Comparison of ENCODE assay signal across 8 cellular contexts in genomic region chr2:47521666-47522285, GRCh38. TPM values are rescaled to one million over a fixed set of nuclear protein-coding genes. Genes with fewer than 3 reads are reported as not detected.
A peak's percentile ranks its signal among the peaks of the same experiment; 100 is the strongest.
DNase-seq lines count a peak whose midpoint lies in the region; ATAC-seq, FAIRE-seq and TF ChIP-seq lines count a peak whose summit lies in the region.

No MANE protein-coding gene starts in this region.

- WGBS in H1 (ENCODE audit: extremely low coverage in 1 of 2, insufficient coverage in 1 of 2, insufficient read length in 1 of 2, insufficient replicate concordance in 2 of 2, low coverage in 1 of 2, low lambda C conversion rate in 2 of 2, missing lambda C conversion rate in 1 of 2), 2 experiments, result 100% methylated on average over 2 of the region's 22 CpGs; no CpG with 5 or more reads in 1 of the 2 experiments

- no peaks in the 10 kb centered on the region for H3K23me2 ChIP-seq in H1 (ENCODE audit: low read depth, low read length)

- no peak overlapping the region for H3K14ac ChIP-seq in H1 (ENCODE audit: insufficient read length)

- no peak for TF ChIP-seq POLR2A in H1 (IDR thresholded peaks at IDR 0.05; ENCODE audit: control extremely low read depth in 1 of 2, low read depth in 2 of 2, low read length in 2 of 2)

- no peaks in the 10 kb centered on the region for H3K9me2 ChIP-seq in OCI-LY1 (ENCODE audit: low read depth, low read length)

- 0 out of 2 replicates have a peak overlapping the region, but pooled peaks have one; percentile 39 for H2BK12ac ChIP-seq in H1 (ENCODE audit: low read depth, low read length)

- CTCF ChIA-PET in H1 (lab: Charles Lee; ENCODE audit: partially characterized antibody), result interaction anchor here (0.6 to 1.7 kb wide), 3 partner anchors 10 to 71 kb away, joined by 3 to 4 read pairs (median 4); no protein-coding TSS in a partner anchor

- peaks cover 67% of the 10 kb centered on the region for H3K4me1 ChIP-seq in OCI-LY1 (ENCODE audit: insufficient read depth, low read length, severe bottlenecking)
- H3K4me1 ChIP-seq in H1 (replicated peaks in 1 of 4; ENCODE audit: control insufficient read depth in 3 of 4, insufficient read depth in 4 of 4, low read length in 3 of 4), result peaks cover 0 to 7% (median 3%) of the 10 kb centered on the region in 4 experiments; a peak in 4 of 7 replicates

- peak overlapping the region; percentile 90 to 91 for H3K4me3 Mint-ChIP-seq in stimulated activated naive B cell treated with anti-CD40 and anti-IgM and Interleukin-4, amounts not matched to agents 10 μg/mL and 1 μg/mL and 100 μg/mL, for 72 hours

- peak; percentile 51 for DNase-seq in NCI-H146 treated with DMSO at 0.1 percent for 48 hours (lab: John Stamatoyannopoulos, UW; ENCODE audit: unreplicated experiment)
- DNase-seq in NCI-H146 (lab: John Stamatoyannopoulos, UW), result no peak
- no peak for DNase-seq in H1 (ENCODE audit: low read depth in 1 of 2, low spot score in 2 of 2)
- no peak for DNase-seq in stimulated activated naive B cell treated with anti-CD40 and anti-IgM and Interleukin-4, amounts not matched to agents 10 μg/mL and 1 μg/mL and 100 μg/mL, for 72 hours
- DNase-seq in SW480 (ENCODE audit: low spot score), result no peak

- no peak for TF ChIP-seq RAD21 in H1 (IDR thresholded peaks at IDR 0.05 in 1 of 2, conservative IDR thresholded peaks at IDR 0.05 in 1 of 2; ENCODE audit: low read depth in 2 of 2, low read length in 2 of 2)

- H3K36me3 ChIP-seq in OCI-LY1 (ENCODE audit: insufficient read depth, low read length) (peaks cover 22% of the 10 kb centered on the region; the same call in 1 of the 2 replicates), H1 (ENCODE audit: control insufficient read depth in 2 of 4, insufficient read depth in 4 of 4, low read length in 3 of 4) (peaks cover 0 to 4% (median 2%) of the 10 kb centered on the region in 4 experiments; a peak in 2 of 8 replicates)

- peaks cover 4 to 11% of the 10 kb centered on the region in 2 donors for H3K4me1 Mint-ChIP-seq in stimulated activated naive B cell treated with anti-CD40 and anti-IgM and Interleukin-4, amounts not matched to agents 10 μg/mL and 1 μg/mL and 100 μg/mL, for 72 hours

- H3K18ac ChIP-seq in H1 (ENCODE audit: extremely low read depth, low read length), result no peak overlapping the region

- no peak overlapping the region for H2BK120ac ChIP-seq in H1 (replicated peaks; ENCODE audit: low read depth, low read length)

- H3K4me2 ChIP-seq in OCI-LY1 (ENCODE audit: low read length) (peak overlapping the region; percentile 86), H1 (ENCODE audit: insufficient read depth in 1 of 2, low read depth in 2 of 2, low read length in 2 of 2) (no peak overlapping the region)

- no peak overlapping the region for H2AFZ ChIP-seq in OCI-LY1 (ENCODE audit: low read length)
- no peak overlapping the region for H2AFZ ChIP-seq in H1 (ENCODE audit: low read length)

- no peak overlapping the region for H4K91ac ChIP-seq in H1 (replicated peaks; ENCODE audit: insufficient read length, low read length)

- H4K5ac ChIP-seq in H1 (ENCODE audit: insufficient read length, low read depth, low read length), result no peak overlapping the region

- peaks cover 2 to 12% of the 10 kb centered on the region in 2 donors for H3K36me3 Mint-ChIP-seq in stimulated activated naive B cell treated with anti-CD40 and anti-IgM and Interleukin-4, amounts not matched to agents 10 μg/mL and 1 μg/mL and 100 μg/mL, for 72 hours

- H3K4ac ChIP-seq in H1 (replicated peaks; ENCODE audit: insufficient read length, low read depth, low read length), result no peak overlapping the region

- ATAC-seq in stimulated activated naive B cell treated with anti-CD40 and anti-IgM and Interleukin-4, amounts not matched to agents 10 μg/mL and 1 μg/mL and 100 μg/mL, for 72 hours (replicated peaks), result no peak
- ATAC-seq in GM18520 (IDR thresholded peaks at IDR 0.05; ENCODE audit: unreplicated experiment) (no peak), HG02678 (IDR thresholded peaks at IDR 0.05; ENCODE audit: unreplicated experiment) (no peak)

- TF ChIP-seq CTCF in OCI-LY1 (IDR thresholded peaks at IDR 0.05; ENCODE audit: low read length) (no peak), H1 (IDR thresholded peaks at IDR 0.05; ENCODE audit: control extremely low read depth in 1 of 3, insufficient read depth in 1 of 3, low read depth in 1 of 3, low read length in 3 of 3) (no peak)

- H3K27ac ChIP-seq in OCI-LY1 (ENCODE audit: low read depth, low read length, poor library complexity, severe bottlenecking) (peak overlapping the region; percentile 95), H1 (ENCODE audit: low read depth, low read length) (no peak overlapping the region)

- H3K27me3 ChIP-seq in OCI-LY1 (ENCODE audit: insufficient read depth, low read length), result no peaks in the 10 kb centered on the region
- H3K27me3 ChIP-seq in H1 (replicated peaks in 1 of 4; ENCODE audit: control insufficient read depth in 3 of 4, extremely low read depth in 1 of 4, insufficient read depth in 3 of 4, low read length in 3 of 4), result no peaks in the 10 kb centered on the region

- no peak for FAIRE-seq in H1 (lab: Jason Lieb, UNC)

- H3K23ac ChIP-seq in H1 (ENCODE audit: insufficient read length), result no peak overlapping the region

- no peaks in the 10 kb centered on the region for H3F3A ChIP-seq in OCI-LY1 (ENCODE audit: insufficient read depth, low read length)

- no peaks in the 10 kb centered on the region for H3K27me3 Mint-ChIP-seq in stimulated activated naive B cell treated with anti-CD40 and anti-IgM and Interleukin-4, amounts not matched to agents 10 μg/mL and 1 μg/mL and 100 μg/mL, for 72 hours

- H3K4me3 ChIP-seq in OCI-LY1 (ENCODE audit: low read depth, low read length, poor library complexity, severe bottlenecking) (peak overlapping the region; percentile 66), H1 (ENCODE audit: extremely low read depth in 1 of 4, insufficient read depth in 2 of 4, low read depth in 3 of 4, low read length in 4 of 4) (no peak overlapping the region)

- H4K20me1 ChIP-seq in OCI-LY1 (ENCODE audit: insufficient read depth, low read length), result no peaks in the 10 kb centered on the region
- no peaks in the 10 kb centered on the region for H4K20me1 ChIP-seq in H1 (replicated peaks in 1 of 2; ENCODE audit: control insufficient read depth in 1 of 2, insufficient read depth in 2 of 2, low read length in 2 of 2)

- peak overlapping the region; percentile 95 for H3K27ac Mint-ChIP-seq in stimulated activated naive B cell treated with anti-CD40 and anti-IgM and Interleukin-4, amounts not matched to agents 10 μg/mL and 1 μg/mL and 100 μg/mL, for 72 hours

- H3K9ac ChIP-seq in OCI-LY1 (ENCODE audit: low read length) (peak overlapping the region; percentile 77), H1 (replicated peaks in 1 of 4; ENCODE audit: extremely low read depth in 1 of 4, low read depth in 3 of 4, low read length in 3 of 4) (no peak overlapping the region)

- no peak overlapping the region for H2BK15ac ChIP-seq in H1 (ENCODE audit: low read length)

- no peak for TF ChIP-seq EP300 in H1 (IDR thresholded peaks at IDR 0.05; ENCODE audit: borderline replicate concordance in 1 of 2, low read depth in 2 of 2, low read length in 2 of 2)

- no peak overlapping the region for H2AK5ac ChIP-seq in H1 (ENCODE audit: low read depth, low read length)

- no peak overlapping the region for H2BK5ac ChIP-seq in H1 (ENCODE audit: low read depth, low read length)

- no peaks in the 10 kb centered on the region for H3K9me3 ChIP-seq in OCI-LY1 (ENCODE audit: low read length)
- no peaks in the 10 kb centered on the region for H3K9me3 ChIP-seq in H1 (ENCODE audit: insufficient read depth in 2 of 2, low read depth in 1 of 2, low read length in 1 of 2)

- no peaks in the 10 kb centered on the region for H3K9me3 Mint-ChIP-seq in stimulated activated naive B cell treated with anti-CD40 and anti-IgM and Interleukin-4, amounts not matched to agents 10 μg/mL and 1 μg/mL and 100 μg/mL, for 72 hours

- H3K79me2 ChIP-seq in OCI-LY1 (ENCODE audit: insufficient read depth, low read length) (no peaks in the 10 kb centered on the region), H1 (ENCODE audit: control insufficient read depth in 1 of 2, insufficient read depth in 2 of 2, low read length in 2 of 2) (no peaks in the 10 kb centered on the region)

- no peaks in the 10 kb centered on the region; the same call in 1 of the 2 replicates for H3K79me1 ChIP-seq in H1 (ENCODE audit: low read depth, low read length)

- POLR2A ChIA-PET in H1 (lab: Charles Lee; ENCODE audit: partially characterized antibody), result no interaction called here

- H2BK20ac ChIP-seq in H1 (ENCODE audit: low read length), result no peak overlapping the region

- H3K56ac ChIP-seq in H1 (replicated peaks; ENCODE audit: insufficient read length, low read depth, low read length), result no peak overlapping the region

- no peak overlapping the region for H4K8ac ChIP-seq in H1 (ENCODE audit: extremely low read depth, insufficient read depth, low read length)

TF ChIP-seq in H1, 55 proteins besides CTCF, POLR2A, EP300 and RAD21:
- TF ChIP-seq SP4 (IDR thresholded peaks at IDR 0.05; ENCODE audit: low read length), result no peak
- no peak for TF ChIP-seq HDAC6 (IDR thresholded peaks at IDR 0.05; ENCODE audit: low read depth, low read length)
- no peak for TF ChIP-seq POLR2AphosphoS5 (IDR thresholded peaks at IDR 0.05; ENCODE audit: low read depth, low read length)
- TF ChIP-seq SP2 (IDR thresholded peaks at IDR 0.05; ENCODE audit: low read length), result no peak
- no peak for TF ChIP-seq RBBP5 (IDR thresholded peaks at IDR 0.05; ENCODE audit: borderline replicate concordance, low read depth, low read length)
- TF ChIP-seq TCF12 (IDR thresholded peaks at IDR 0.05; ENCODE audit: low read depth, low read length), result no peak

RNA-seq across cellular contexts. Expression of gene KCNK12, which starts 49.0 kb away (rescaled TPM):
- total RNA-seq in H1 (2021; fragmentation: NEBNext Ultra II Directional; extraction: Animal tissue kit (Norgen Biotek cat#: 25700)), result 7.2 and 8.5 TPM in 2 replicates
- 8.4 and 10.1 TPM in 2 replicates for polyA plus RNA-seq in H1 (2011; rRNA removed)
- polyA plus RNA-seq in H1 (2011; cell fraction: cytosol; rRNA removed), result 6.4 TPM
- 9.6 TPM for polyA plus RNA-seq in H1 (2011; cell fraction: nucleus; rRNA removed)
- 2.5 to 7.0 TPM (median 5.2 TPM) in 4 replicates for polyA plus RNA-seq in H1 (2012, experiment 1 of 2)
- polyA plus RNA-seq in H1 (2012, experiment 2 of 2), result 2.4 TPM
- 4.2 TPM for polyA plus RNA-seq in H1 (2013, experiment 1 of 2)
- polyA plus RNA-seq in H1 (2013, experiment 2 of 2), result 4.1 TPM
- 3.8 and 4.5 TPM in 2 replicates for polyA minus RNA-seq in H1 (2011; rRNA and poly(A)+ RNA removed)
- 6.3 TPM for polyA minus RNA-seq in H1 (2011; cell fraction: cytosol; rRNA and poly(A)+ RNA removed)
- 8.6 TPM for polyA minus RNA-seq in H1 (2011; cell fraction: nucleus; rRNA and poly(A)+ RNA removed)
